Comparison of ENCODE assay signal across 8 cellular contexts in genomic region chr15:85485956-85486567, GRCh38.
DNase-seq lines count a peak whose midpoint lies in the region; ATAC-seq and TF ChIP-seq lines count a peak whose summit lies in the region.

No MANE protein-coding gene starts in this region.

- TF ChIP-seq POLR2A in vagina (IDR thresholded peaks at IDR 0.05) = no peak

- no peak overlapping the region for H3K27ac Mint-ChIP-seq in activated T-cell treated with anti-CD3 and anti-CD28 coated beads, Interleukin-2, amount 50 U/mL, for 72 hours
- H3K27ac Mint-ChIP-seq in osteocyte (ENCODE audit: unreplicated experiment) = peak overlapping the region; percentile 40

- H3K36me3 Mint-ChIP-seq in activated T-cell treated with anti-CD3 and anti-CD28 coated beads, Interleukin-2, amount 50 U/mL, for 72 hours (ENCODE audit: insufficient read depth in 2 of 2) = peaks cover 0 to 1% of the 10 kb centered on the region in 2 donors
- peaks cover 7% of the 10 kb centered on the region for H3K36me3 Mint-ChIP-seq in osteocyte (ENCODE audit: unreplicated experiment)

- no peaks in the 10 kb centered on the region for H3K9me3 Mint-ChIP-seq in activated T-cell treated with anti-CD3 and anti-CD28 coated beads, Interleukin-2, amount 50 U/mL, for 72 hours
- no peaks in the 10 kb centered on the region for H3K9me3 Mint-ChIP-seq in osteocyte (ENCODE audit: unreplicated experiment)

- H3K4me3 ChIP-seq in fibroblast of villous mesenchyme (ENCODE audit: low read depth, low read length) = no peak overlapping the region
- H3K4me3 ChIP-seq in vagina = no peak overlapping the region

- H3K4me1 ChIP-seq in vagina = peaks cover 54% of the 10 kb centered on the region

- ATAC-seq in GM19351 (IDR thresholded peaks at IDR 0.05; ENCODE audit: unreplicated experiment) = peak; percentile 50
- ATAC-seq in activated T-cell treated with anti-CD3 and anti-CD28 coated beads, Interleukin-2, amount 50 U/mL, for 72 hours (replicated peaks in 1 of 2) = peak; percentile 84 to 85

- TF ChIP-seq CTCF in fibroblast of villous mesenchyme (IDR thresholded peaks at IDR 0.05; ENCODE audit: insufficient read depth, low read depth, low read length) (peak; percentile 78), osteocyte (IDR thresholded peaks at IDR 0.05) (peak; percentile 73), vagina (IDR thresholded peaks at IDR 0.05) (peak; percentile 60 to 69 (median 67))

- peak; percentile 75 for DNase-seq in COLO829 (ENCODE audit: low spot score)
- DNase-seq in HPDE6-E6E7 (ENCODE audit: extremely low spot score) = peak; percentile 29
- peak; percentile 39 for DNase-seq in NOMO-1 treated with dmso at 0.1 percent for 144 hours (lab: John Stamatoyannopoulos, UW; ENCODE audit: unreplicated experiment)
- peak; percentile 71 to 78 for DNase-seq in activated T-cell treated with anti-CD3 and anti-CD28 coated beads, Interleukin-2, amount 50 U/mL, for 72 hours
- peak; percentile 72 for DNase-seq in fibroblast of villous mesenchyme (ENCODE audit: low read depth)
- no peak for DNase-seq in osteocyte (ENCODE audit: extremely low spot score, unreplicated experiment)
- DNase-seq in vagina (ENCODE audit: extremely low spot score in 2 of 2) = no peak

- H3K9me3 ChIP-seq in vagina = no peaks in the 10 kb centered on the region

- no peaks in the 10 kb centered on the region for H3K27me3 ChIP-seq in vagina

- H3K4me1 Mint-ChIP-seq in activated T-cell treated with anti-CD3 and anti-CD28 coated beads, Interleukin-2, amount 50 U/mL, for 72 hours (ENCODE audit: low read depth) = peaks cover 72% of the 10 kb centered on the region
- peaks cover 58% of the 10 kb centered on the region for H3K4me1 Mint-ChIP-seq in osteocyte (ENCODE audit: unreplicated experiment)

- no peaks in the 10 kb centered on the region for H3K36me3 ChIP-seq in vagina

- no peaks in the 10 kb centered on the region for H3K27me3 Mint-ChIP-seq in activated T-cell treated with anti-CD3 and anti-CD28 coated beads, Interleukin-2, amount 50 U/mL, for 72 hours (ENCODE audit: low read depth)
- H3K27me3 Mint-ChIP-seq in osteocyte (ENCODE audit: unreplicated experiment) = no peaks in the 10 kb centered on the region

- peak overlapping the region in 1 of 2 donors; percentile 29 for H3K4me3 Mint-ChIP-seq in activated T-cell treated with anti-CD3 and anti-CD28 coated beads, Interleukin-2, amount 50 U/mL, for 72 hours
- no peak overlapping the region for H3K4me3 Mint-ChIP-seq in osteocyte (ENCODE audit: unreplicated experiment)

- intact Hi-C loops in vagina (cut with DNase I) = no loop called here

- peak overlapping the region; percentile 21 for H3K27ac ChIP-seq in vagina

Comparison
In these comparisons a context has a peak if more than half of its experiments do, and no peak if none do; other contexts are left out.
1. DNase-seq: peak in COLO829 (single experiment), HPDE6-E6E7 (single experiment), NOMO-1 treated with dmso at 0.1 percent for 144 hours (single experiment), activated T-cell treated with anti-CD3 and anti-CD28 coated beads, Interleukin-2, amount 50 U/mL, for 72 hours (2 of 2) and fibroblast of villous mesenchyme (single experiment); none in osteocyte (single experiment) and vagina (0 of 2).
2. Peak in every context shown above with its lines, with median percentiles within 50 percentile points of each other: CTCF ChIP-seq.